Comparison of ENCODE assay signal across 23 cellular contexts in genomic region chr4:156006192-156006591, GRCh38. TPM values are rescaled to one million over a fixed set of nuclear protein-coding genes. Genes with fewer than 3 reads are reported as not detected.
DNase-seq lines count a peak whose midpoint lies in the region; ATAC-seq lines count a peak whose summit lies in the region.
"Had no signal": no experiment of that assay in that cellular context is flagged by ENCODE, and none has a peak within 500 bp of the region (broad histone marks: within the 10 kb centered on the region; RNA-seq: fewer than 3 reads in every experiment).

No MANE protein-coding gene starts in this region.

- H4K8ac ChIP-seq in neuronal stem cell (ENCODE audit: low read depth, low read length): no peak overlapping the region

- no peak overlapping the region for H3K23ac ChIP-seq in neuronal stem cell (ENCODE audit: low read depth, low read length, poor library complexity)

- no peak overlapping the region for H3K4ac ChIP-seq in neuronal stem cell (ENCODE audit: low read length)

- H3K4me1 ChIP-seq in neuronal stem cell (ENCODE audit: control insufficient read depth in 2 of 2, insufficient read depth in 1 of 2, low read depth in 1 of 2, low read length in 2 of 2) (peaks cover 2 to 3% of the 10 kb centered on the region in 2 donors), SJCRH30 (no peaks in the 10 kb centered on the region)
- H3K4me1 ChIP-seq: A549; BLaER1 treated with 17β-estradiol and CSF1 and Interleukin-3, amounts not matched to agents 10 nM and 100 nM; Caco-2 had no signal

- peaks cover 0 to 5% of the 10 kb centered on the region in 2 donors for H3K9me3 ChIP-seq in neuronal stem cell (replicated peaks in 1 of 2; ENCODE audit: control insufficient read depth in 2 of 2, insufficient read depth in 1 of 2, low read depth in 1 of 2, low read length in 2 of 2)
- H3K9me3 ChIP-seq in SJCRH30 (replicated peaks): no peaks in the 10 kb centered on the region
- H3K9me3 ChIP-seq: A549, Caco-2 had no signal

- H3K4me2 ChIP-seq in neuronal stem cell (ENCODE audit: insufficient read depth, low read length, poor library complexity, severe bottlenecking): no peak overlapping the region
- H3K4me2 ChIP-seq: A549; BLaER1 treated with 17β-estradiol and CSF1 and Interleukin-3, amounts not matched to agents 10 nM and 100 nM had no signal

- H2BK5ac ChIP-seq in neuronal stem cell (ENCODE audit: low read length): no peak overlapping the region

- no peak overlapping the region for H2BK12ac ChIP-seq in neuronal stem cell (ENCODE audit: low read length)

- H3K27ac ChIP-seq in neuronal stem cell (replicated peaks; ENCODE audit: low read length) (no peak overlapping the region), SJCRH30 (no peak overlapping the region)
- H3K27ac ChIP-seq: 22Rv1; A549; BLaER1 treated with 17β-estradiol and CSF1 and Interleukin-3, amounts not matched to agents 10 nM and 100 nM; C4-2B had no signal

- H3K4me3 ChIP-seq in neuronal stem cell (ENCODE audit: low read length in 2 of 2) (no peak overlapping the region), SJCRH30 (no peak overlapping the region)
- H3K4me3 ChIP-seq: A549; BLaER1 treated with 17β-estradiol and CSF1 and Interleukin-3, amounts not matched to agents 10 nM and 100 nM; GM12878 had no signal

- H3K27me3 ChIP-seq in neuronal stem cell (ENCODE audit: control insufficient read depth in 3 of 3, insufficient read depth in 3 of 3, low read depth in 1 of 3, low read length in 3 of 3) (peaks cover 0 to 27% (median 0%) of the 10 kb centered on the region in 3 experiments), SJCRH30 (no peaks in the 10 kb centered on the region)
- H3K27me3 ChIP-seq: BLaER1 treated with 17β-estradiol and CSF1 and Interleukin-3, amounts not matched to agents 10 nM and 100 nM had no signal

- DNase-seq in activated gamma-delta T cell (lab: John Stamatoyannopoulos, UW): peak; percentile 2
- DNase-seq in activated gamma-delta T cell treated with Interleukin-2 at 50 U/mL for 16 hours: no peak
- no peak for DNase-seq in neuronal stem cell (ENCODE audit: low spot score)
- DNase-seq in effector memory CD8-positive, alpha-beta T cell: no peak
- DNase-seq in SJCRH30: no peak
- DNase-seq: AML-193; Caco-2; Calu3; CD4-positive, alpha-beta T cell; CD8-positive, alpha-beta T cell; DMS 273 treated with DMSO at 0.1 percent for 48 hours; DMS153; DMS53; DMS79; DND-41; EL; GDM1 had no signal

- no peaks in the 10 kb centered on the region for H3K36me3 ChIP-seq in neuronal stem cell (replicated peaks in 1 of 2; ENCODE audit: control insufficient read depth in 2 of 2, insufficient read depth in 2 of 2, low read length in 2 of 2)
- no peaks in the 10 kb centered on the region for H3K36me3 ChIP-seq in SJCRH30
- H3K36me3 ChIP-seq: BLaER1 treated with 17β-estradiol and CSF1 and Interleukin-3, amounts not matched to agents 10 nM and 100 nM had no signal

- no peak overlapping the region for H3K4me3 Mint-ChIP-seq in effector memory CD8-positive, alpha-beta T cell
- H3K4me3 Mint-ChIP-seq: B cell; CD4-positive, alpha-beta T cell; CD8-positive, alpha-beta T cell had no signal

- H3K18ac ChIP-seq in neuronal stem cell (ENCODE audit: low read length): peak overlapping the region; percentile 65

- peak overlapping the region; percentile 39 for H2BK120ac ChIP-seq in neuronal stem cell (ENCODE audit: low read depth, low read length)

- H3K9ac ChIP-seq in neuronal stem cell (ENCODE audit: low read depth, low read length, poor library complexity): no peak overlapping the region
- H3K9ac ChIP-seq: BLaER1 treated with 17β-estradiol and CSF1 and Interleukin-3, amounts not matched to agents 10 nM and 100 nM had no signal

- H3K36me3 Mint-ChIP-seq in effector memory CD8-positive, alpha-beta T cell (ENCODE audit: insufficient read depth): no peaks in the 10 kb centered on the region
- H3K36me3 Mint-ChIP-seq: CD8-positive, alpha-beta T cell had no signal

- WGBS in neuronal stem cell (ENCODE audit: extremely low coverage in 2 of 2, insufficient read length in 2 of 2, insufficient replicate concordance in 1 of 2), 2 donors: no CpG with 5 or more reads among the region's 16 CpGs

- no peak overlapping the region for H2AK5ac ChIP-seq in neuronal stem cell (ENCODE audit: low read depth, low read length)

- H3K4me1 Mint-ChIP-seq in effector memory CD8-positive, alpha-beta T cell (ENCODE audit: low read depth in 2 of 2): no peaks in the 10 kb centered on the region
- H3K4me1 Mint-ChIP-seq: B cell had no signal

- no peak overlapping the region for H4K91ac ChIP-seq in neuronal stem cell (ENCODE audit: low read depth, low read length, poor library complexity)

- H2BK15ac ChIP-seq in neuronal stem cell (ENCODE audit: low read length): no peak overlapping the region

- H3K9me3 Mint-ChIP-seq in effector memory CD8-positive, alpha-beta T cell: peaks cover 5 to 10% of the 10 kb centered on the region in 2 donors
- H3K9me3 Mint-ChIP-seq: CD4-positive, alpha-beta T cell had no signal

- no peak overlapping the region for H3K14ac ChIP-seq in neuronal stem cell (ENCODE audit: low read length)

- peaks cover 0 to 5% of the 10 kb centered on the region in 2 donors for H3K27me3 Mint-ChIP-seq in effector memory CD8-positive, alpha-beta T cell
- H3K27me3 Mint-ChIP-seq: B cell had no signal

- ATAC-seq in effector memory CD8-positive, alpha-beta T cell (replicated peaks): no peak
- ATAC-seq: A549; CD8-positive, alpha-beta T cell; GM12878 had no signal

- H2AFZ ChIP-seq in neuronal stem cell (ENCODE audit: low read length): no peak overlapping the region

- no peak overlapping the region for H3K27ac Mint-ChIP-seq in effector memory CD8-positive, alpha-beta T cell
- H3K27ac Mint-ChIP-seq: B cell; CD4-positive, alpha-beta T cell; CD8-positive, alpha-beta T cell had no signal

- H3K79me1 ChIP-seq in neuronal stem cell (ENCODE audit: low read depth, low read length): no peaks in the 10 kb centered on the region

RNA-seq across cellular contexts. Expression of gene CTSO, which starts 52.5 kb away (rescaled TPM):
- 4.5 TPM for polyA plus RNA-seq in neuronal stem cell (2013, experiment 1 of 2)
- 4.4 TPM for polyA plus RNA-seq in neuronal stem cell (2013, experiment 2 of 2)
- 0.14 and 0.23 TPM in 2 replicates for total RNA-seq in SJCRH30 (2014; rRNA removed; shearing (Covaris generic))
